Comparison of ENCODE assay signal across 9 cellular contexts in the genomic region with DNA sequence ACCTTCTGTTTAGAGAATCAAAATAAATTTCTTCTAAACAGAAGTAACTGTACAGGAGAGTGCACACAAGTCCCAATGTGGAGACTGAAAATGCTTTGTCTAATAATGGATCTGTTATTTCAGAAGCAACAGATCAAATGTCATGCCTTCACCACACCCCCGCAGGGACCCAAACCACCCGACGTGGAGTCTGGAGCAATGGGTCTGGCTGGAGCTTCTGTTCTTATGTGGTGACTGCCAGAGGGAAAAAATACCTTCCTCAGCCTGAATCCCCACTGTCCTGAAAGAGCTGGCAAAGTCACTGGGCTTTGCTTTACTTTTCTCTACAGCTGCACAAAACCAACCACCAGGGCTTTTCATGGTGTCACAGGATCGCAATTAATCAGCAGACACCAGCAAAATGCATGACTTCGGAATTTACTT.
DNase-seq lines count a peak whose midpoint lies in the region; ATAC-seq, FAIRE-seq and TF ChIP-seq lines count a peak whose summit lies in the region.
"Had no signal": no experiment of that assay in that cellular context is flagged by ENCODE, and none has a peak within 500 bp of the region (broad histone marks: within the 10 kb centered on the region; RNA-seq: fewer than 3 reads in every experiment).

No MANE protein-coding gene starts in this region.

- intact Hi-C loops in psoas muscle (cut with DNase I) = loop anchor here (5.0 to 10.0 kb wide), 3 partner anchors 42 to 112 kb away; no protein-coding TSS in a partner anchor

- H3K36me3 ChIP-seq in adipocyte (ENCODE audit: control insufficient read depth, insufficient read depth, low read length, severe bottlenecking) (no peaks in the 10 kb centered on the region), right atrium auricular region (no peaks in the 10 kb centered on the region), psoas muscle (ENCODE audit: insufficient read depth in 1 of 2, low read depth in 1 of 2) (no peaks in the 10 kb centered on the region), small intestine (ENCODE audit: control insufficient read depth in 2 of 2, insufficient read depth in 2 of 2, low read length in 2 of 2) (no peaks in the 10 kb centered on the region)

- H3K4me3 ChIP-seq in adipocyte (ENCODE audit: low read length) (peak overlapping the region; percentile 59), right atrium auricular region (no peak overlapping the region), psoas muscle (peak overlapping the region; percentile 17), small intestine (ENCODE audit: low read depth in 1 of 2, low read length in 2 of 2) (no peak overlapping the region)

- CTCF ChIA-PET in RWPE1 (lab: Yijun Ruan, JAX) = interaction anchor here (0.7 to 1.1 kb wide), 2 partner anchors 16 to 92 kb away, joined by 3 to 4 read pairs; no protein-coding TSS in a partner anchor

- H3K4me1 ChIP-seq in adipocyte (ENCODE audit: control insufficient read depth, insufficient read depth, low read length) = peaks cover 84% of the 10 kb centered on the region
- H3K4me1 ChIP-seq in right atrium auricular region = peaks cover 0 to 80% of the 10 kb centered on the region in 2 donors
- H3K4me1 ChIP-seq in psoas muscle = peaks cover 95% of the 10 kb centered on the region
- H3K4me1 ChIP-seq in small intestine (ENCODE audit: control insufficient read depth in 2 of 2, insufficient read depth in 1 of 2, low read depth in 1 of 2, low read length in 1 of 2) = peaks cover 0 to 17% of the 10 kb centered on the region in 2 donors

- no peak for FAIRE-seq in small intestine (lab: Jason Lieb, UNC)

- H3K9ac ChIP-seq in adipocyte (ENCODE audit: low read length) = peak overlapping the region; percentile 83

- POLR2A ChIA-PET in RWPE1 (lab: Yijun Ruan, JAX; ENCODE audit: low non-redundant PET) = no interaction called here

- DNase-seq in Daoy (ENCODE audit: low read depth) = peak; percentile 43
- peak; percentile 33 for DNase-seq in adipocyte (ENCODE audit: low read depth)
- peak; percentile 69 for DNase-seq in right atrium auricular region (ENCODE audit: low spot score)
- DNase-seq in psoas muscle = peak; percentile 82 to 87
- DNase-seq in NCI-H128 (lab: John Stamatoyannopoulos, UW; ENCODE audit: unreplicated experiment) = no peak
- no peak for DNase-seq in small intestine
- DNase-seq in occipital lobe (lab: John Stamatoyannopoulos, UW) = no peak
- DNase-seq in RWPE1 (ENCODE audit: low spot score) = no peak

- no peaks in the 10 kb centered on the region for H3K27me3 ChIP-seq in adipocyte (replicated peaks; ENCODE audit: control insufficient read depth, insufficient read depth, low read length)
- H3K27me3 ChIP-seq in right atrium auricular region = no peaks in the 10 kb centered on the region
- H3K27me3 ChIP-seq in psoas muscle (ENCODE audit: insufficient read depth in 3 of 3, low read length in 2 of 3) = no peaks in the 10 kb centered on the region
- H3K27me3 ChIP-seq in small intestine (ENCODE audit: control insufficient read depth in 2 of 2, insufficient read depth in 2 of 2, low read length in 2 of 2) = no peaks in the 10 kb centered on the region

- no peaks in the 10 kb centered on the region for H3K9me3 ChIP-seq in adipocyte (ENCODE audit: control insufficient read depth, low read length)
- H3K9me3 ChIP-seq in right atrium auricular region = no peaks in the 10 kb centered on the region
- no peaks in the 10 kb centered on the region for H3K9me3 ChIP-seq in psoas muscle
- no peaks in the 10 kb centered on the region for H3K9me3 ChIP-seq in small intestine (ENCODE audit: control insufficient read depth, low read depth)

- ATAC-seq in psoas muscle = peak; percentile 87 to 90 (median 89)
- ATAC-seq: esophagus mucosa had no signal

- TF ChIP-seq CTCF in right atrium auricular region (IDR thresholded peaks at IDR 0.05) (peak in 1 of 2 donors; percentile 31), psoas muscle (IDR thresholded peaks at IDR 0.05) (peak; percentile 31), RWPE1 (conservative IDR thresholded peaks at IDR 0.05; ENCODE audit: low read depth) (no peak)

- peak overlapping the region; percentile 77 to 90 for H3K27ac ChIP-seq in right atrium auricular region
- peak overlapping the region; percentile 88 for H3K27ac ChIP-seq in psoas muscle
- H3K27ac ChIP-seq in small intestine (ENCODE audit: low read depth in 1 of 2, low read length in 1 of 2) = peak overlapping the region in 1 of 2 donors; percentile 21
- H3K27ac ChIP-seq in RWPE1 = no peak overlapping the region

- WGBS in psoas muscle, 3 donors = 13 to 14% (median 14%) methylated on average over 5 of the region's 5 CpGs
- 64 to 67% (median 67%) methylated on average over 5 of the region's 5 CpGs for WGBS in small intestine, 3 donors

Comparison
In these comparisons a context has a peak if more than half of its experiments do, and no peak if none do; other contexts are left out.
1. DNase-seq: peak in Daoy (single experiment), adipocyte (single experiment), right atrium auricular region (single experiment) and psoas muscle (2 of 2); none in NCI-H128 (single experiment), small intestine (single experiment), occipital lobe (single experiment) and RWPE1 (single experiment).
2. H3K4me3 ChIP-seq: peak in adipocyte (single experiment) and psoas muscle (single experiment); none in right atrium auricular region (0 of 2) and small intestine (0 of 2).